ENCODE assay signal across 26 cellular contexts in genomic region chrX:133391116-133391515, GRCh38. TPM values are rescaled to one million over a fixed set of nuclear protein-coding genes. Genes with fewer than 3 reads are reported as not detected.
DNase-seq lines count a peak whose midpoint lies in the region; ATAC-seq and TF ChIP-seq lines count a peak whose summit lies in the region.
"Had no signal": no experiment of that assay in that cellular context is flagged by ENCODE, and none has a peak within 500 bp of the region (broad histone marks: within the 10 kb centered on the region; RNA-seq: fewer than 3 reads in every experiment).

No MANE protein-coding gene starts in this region.

- intact Hi-C loops in stomach (cut with DNase I; ENCODE audit: low total_unique reads), result no loop called here
- intact Hi-C loops in prostate gland (cut with DNase I), result no loop called here

- no peak for TF ChIP-seq POLR2A in stomach (IDR thresholded peaks at IDR 0.05)
- TF ChIP-seq POLR2A in prostate gland (IDR thresholded peaks at IDR 0.05), result no peak

- H3K36me3 ChIP-seq in muscle layer of duodenum (ENCODE audit: control insufficient read depth in 1 of 2, insufficient read depth in 2 of 2, low read length in 2 of 2) (no peaks in the 10 kb centered on the region), stomach (no peaks in the 10 kb centered on the region), prostate gland (no peaks in the 10 kb centered on the region)
- H3K36me3 ChIP-seq: MG63, upper lobe of left lung had no signal

- H3K36me3 Mint-ChIP-seq in WTC11, result no peaks in the 10 kb centered on the region
- H3K36me3 Mint-ChIP-seq: activated naive CD4-positive, alpha-beta T cell treated with anti-CD3 and anti-CD28 coated beads, Interleukin-2, amount 50 U/mL, for 24 hours had no signal

- no peak for TF ChIP-seq CTCF in WTC11 (IDR thresholded peaks at IDR 0.05)
- TF ChIP-seq CTCF in stomach (IDR thresholded peaks at IDR 0.05), result no peak
- no peak for TF ChIP-seq CTCF in prostate gland (IDR thresholded peaks at IDR 0.05)

- H3K9me3 Mint-ChIP-seq in WTC11, result no peaks in the 10 kb centered on the region
- H3K9me3 Mint-ChIP-seq: activated CD4-positive, alpha-beta T cell treated with anti-CD3 and anti-CD28 coated beads, Interleukin-2, amount 10 ng/mL, durations not matched to agents 24 days and 14 days; activated naive CD4-positive, alpha-beta T cell treated with anti-CD3 and anti-CD28 coated beads, Interleukin-2, amount 50 U/mL, for 24 hours had no signal

- peak overlapping the region; percentile 38; the same call in 1 of the 2 replicates for H3K27ac Mint-ChIP-seq in WTC11
- H3K27ac Mint-ChIP-seq: activated CD4-positive, alpha-beta T cell treated with anti-CD3 and anti-CD28 coated beads, Interleukin-2, amount 10 ng/mL, durations not matched to agents 24 days and 14 days; activated naive CD4-positive, alpha-beta T cell treated with anti-CD3 and anti-CD28 coated beads, Interleukin-2, amount 50 U/mL, for 24 hours had no signal

- H3K27me3 ChIP-seq in muscle layer of duodenum (ENCODE audit: low read depth, low read length) (no peaks in the 10 kb centered on the region), stomach (no peaks in the 10 kb centered on the region), prostate gland (replicated peaks; ENCODE audit: insufficient read depth) (no peaks in the 10 kb centered on the region)
- H3K27me3 ChIP-seq: MG63, upper lobe of left lung had no signal

- POLR2A ChIA-PET in WTC11 (lab: Charles Lee), result no interaction called here

- TF ChIP-seq EP300 in stomach (IDR thresholded peaks at IDR 0.05), result no peak

- DNase-seq in DMS53 (lab: John Stamatoyannopoulos, UW) (peak; percentile 32), DMS53 treated with DMSO at 0.1 percent for 48 hours (lab: John Stamatoyannopoulos, UW; ENCODE audit: unreplicated experiment) (no peak), WTC11 (ENCODE audit: low spot score) (no peak), stomach (no peak), SW 1271 (lab: John Stamatoyannopoulos, UW) (no peak), prostate gland (ENCODE audit: low spot score) (no peak)
- DNase-seq: 8988T; activated CD4-positive, alpha-beta T cell treated with anti-CD3 and anti-CD28 coated beads, Interleukin-2, amount 10 ng/mL, durations not matched to agents 24 days and 14 days; amniotic stem cell; Calu3; MG63; NCI-H1105 treated with DMSO at 0.1 percent for 48 hours; NCI-H345; NCI-H774; stimulated activated CD4-positive, alpha-beta T cell treated with anti-CD3 and anti-CD28 coated beads, Interleukin-15, amount 100 ng/mL, for 24 hours; stimulated activated CD4-positive, alpha-beta T cell treated with anti-CD3 and anti-CD28 coated beads, Interleukin-4, amount 100 ng/mL, for 4 hours; upper lobe of left lung had no signal

- no peaks in the 10 kb centered on the region; the same call in 1 of the 2 replicates for H3K27me3 Mint-ChIP-seq in WTC11 (ENCODE audit: low read depth)
- H3K27me3 Mint-ChIP-seq: activated naive CD4-positive, alpha-beta T cell treated with anti-CD3 and anti-CD28 coated beads, Interleukin-2, amount 50 U/mL, for 24 hours had no signal

- no peak for ATAC-seq in WTC11
- ATAC-seq in HG02798 (IDR thresholded peaks at IDR 0.05; ENCODE audit: poor library complexity, unreplicated experiment), result no peak
- ATAC-seq: HCT116, psoas muscle had no signal

- H3K9me3 ChIP-seq in muscle layer of duodenum (ENCODE audit: control insufficient read depth in 1 of 2, low read length in 2 of 2) (no peaks in the 10 kb centered on the region), stomach (no peaks in the 10 kb centered on the region), prostate gland (no peaks in the 10 kb centered on the region)
- H3K9me3 ChIP-seq: MG63, psoas muscle, upper lobe of left lung had no signal

- 19 to 60% (median 54%) methylated on average over 3 of the region's 3 CpGs for WGBS in stomach, 5 donors
- WGBS in prostate gland, result 51% methylated on average over 3 of the region's 3 CpGs

- H3K27ac ChIP-seq in muscle layer of duodenum (ENCODE audit: low read length) (peak overlapping the region; percentile 31), stomach (peak overlapping the region in 3 of 5 donors; percentile 17 to 68 (median 39)), prostate gland (no peak overlapping the region)
- H3K27ac ChIP-seq: KMS-11, psoas muscle, upper lobe of left lung had no signal

- no peak overlapping the region for H3K4me3 Mint-ChIP-seq in WTC11
- H3K4me3 Mint-ChIP-seq: activated CD4-positive, alpha-beta T cell treated with anti-CD3 and anti-CD28 coated beads, Interleukin-2, amount 10 ng/mL, durations not matched to agents 24 days and 14 days; activated naive CD4-positive, alpha-beta T cell treated with anti-CD3 and anti-CD28 coated beads, Interleukin-2, amount 50 U/mL, for 24 hours had no signal

- peaks cover 66% of the 10 kb centered on the region for H3K4me1 Mint-ChIP-seq in WTC11
- H3K4me1 Mint-ChIP-seq: activated CD4-positive, alpha-beta T cell treated with anti-CD3 and anti-CD28 coated beads, Interleukin-2, amount 10 ng/mL, durations not matched to agents 24 days and 14 days; activated naive CD4-positive, alpha-beta T cell treated with anti-CD3 and anti-CD28 coated beads, Interleukin-2, amount 50 U/mL, for 24 hours had no signal

- CTCF ChIA-PET in WTC11 (lab: Charles Lee), result interaction anchor here (0.6 to 1.1 kb wide), 3 partner anchors 13 to 279 kb away, joined by 3 to 4 read pairs (median 4); no protein-coding TSS in a partner anchor

- H3K4me1 ChIP-seq in muscle layer of duodenum (ENCODE audit: control insufficient read depth in 1 of 2, insufficient read depth in 2 of 2, low read length in 2 of 2) (peaks cover 0 to 4% of the 10 kb centered on the region in 2 donors), stomach (peaks cover 5 to 47% (median 22%) of the 10 kb centered on the region in 4 donors), prostate gland (replicated peaks) (no peaks in the 10 kb centered on the region)
- H3K4me1 ChIP-seq: upper lobe of left lung had no signal

- no peak overlapping the region for H3K4me3 ChIP-seq in muscle layer of duodenum (ENCODE audit: low read depth in 1 of 2, low read length in 2 of 2)
- H3K4me3 ChIP-seq in stomach, result no peak overlapping the region
- H3K4me3 ChIP-seq in prostate gland, result no peak overlapping the region
- H3K4me3 ChIP-seq: lung, MG63, psoas muscle, upper lobe of left lung had no signal

TF ChIP-seq in WTC11, 78 proteins besides CTCF, POLR2A, EP300 and RAD21 (continues in another document):
- no peak for TF ChIP-seq ATF2 (CRISPR knock-in tag; IDR thresholded peaks at IDR 0.05; ENCODE audit: borderline replicate concordance, low read depth)
- TF ChIP-seq ZNF423 (CRISPR knock-in tag; IDR thresholded peaks at IDR 0.05), result no peak
- TF ChIP-seq ATF1 (CRISPR knock-in tag; IDR thresholded peaks at IDR 0.05), result no peak
- TF ChIP-seq, protein P1, sequence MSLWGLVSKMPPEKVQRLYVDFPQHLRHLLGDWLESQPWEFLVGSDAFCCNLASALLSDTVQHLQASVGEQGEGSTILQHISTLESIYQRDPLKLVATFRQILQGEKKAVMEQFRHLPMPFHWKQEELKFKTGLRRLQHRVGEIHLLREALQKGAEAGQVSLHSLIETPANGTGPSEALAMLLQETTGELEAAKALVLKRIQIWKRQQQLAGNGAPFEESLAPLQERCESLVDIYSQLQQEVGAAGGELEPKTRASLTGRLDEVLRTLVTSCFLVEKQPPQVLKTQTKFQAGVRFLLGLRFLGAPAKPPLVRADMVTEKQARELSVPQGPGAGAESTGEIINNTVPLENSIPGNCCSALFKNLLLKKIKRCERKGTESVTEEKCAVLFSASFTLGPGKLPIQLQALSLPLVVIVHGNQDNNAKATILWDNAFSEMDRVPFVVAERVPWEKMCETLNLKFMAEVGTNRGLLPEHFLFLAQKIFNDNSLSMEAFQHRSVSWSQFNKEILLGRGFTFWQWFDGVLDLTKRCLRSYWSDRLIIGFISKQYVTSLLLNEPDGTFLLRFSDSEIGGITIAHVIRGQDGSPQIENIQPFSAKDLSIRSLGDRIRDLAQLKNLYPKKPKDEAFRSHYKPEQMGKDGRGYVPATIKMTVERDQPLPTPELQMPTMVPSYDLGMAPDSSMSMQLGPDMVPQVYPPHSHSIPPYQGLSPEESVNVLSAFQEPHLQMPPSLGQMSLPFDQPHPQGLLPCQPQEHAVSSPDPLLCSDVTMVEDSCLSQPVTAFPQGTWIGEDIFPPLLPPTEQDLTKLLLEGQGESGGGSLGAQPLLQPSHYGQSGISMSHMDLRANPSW (CRISPR knock-in tag; conservative IDR thresholded peaks at IDR 0.05; ENCODE audit: low read depth), result no peak
- no peak for TF ChIP-seq SMAD3 (CRISPR knock-in tag; IDR thresholded peaks at IDR 0.05; ENCODE audit: borderline replicate concordance)
- TF ChIP-seq FOXP1 (CRISPR knock-in tag; IDR thresholded peaks at IDR 0.05; ENCODE audit: borderline replicate concordance), result no peak

RNA-seq across cellular contexts. Expression of gene GPC4, which starts 24.2 kb away (rescaled TPM):
- 120 to 144 TPM (median 120 TPM) in 3 replicates for total RNA-seq in WTC11 (2021)
- total RNA-seq in stomach, result 10 to 100 TPM; 14.1 to 32.1 (median 22.2) TPM
- 1 to 10 TPM; 3.5 to 9.2 (median 4.5) TPM for polyA plus RNA-seq in stomach
- total RNA-seq in prostate gland, result 10 to 100 TPM in 1 of 2 donors, 1 to 10 TPM in 1; 8.0 to 15.2 TPM
- total RNA-seq: activated CD8-positive, alpha-beta memory T cell treated with anti-CD3 and anti-CD28 coated beads for 36 hours had no signal
- polyA plus RNA-seq: endothelial cell of umbilical vein had no signal

Comparison
In these comparisons a context has a peak if more than half of its experiments do, and no peak if none do; other contexts are left out.
1. H3K27ac ChIP-seq: peak in muscle layer of duodenum (single experiment) and stomach (3 of 5); none in prostate gland (0 of 2).